In the genomic region with DNA sequence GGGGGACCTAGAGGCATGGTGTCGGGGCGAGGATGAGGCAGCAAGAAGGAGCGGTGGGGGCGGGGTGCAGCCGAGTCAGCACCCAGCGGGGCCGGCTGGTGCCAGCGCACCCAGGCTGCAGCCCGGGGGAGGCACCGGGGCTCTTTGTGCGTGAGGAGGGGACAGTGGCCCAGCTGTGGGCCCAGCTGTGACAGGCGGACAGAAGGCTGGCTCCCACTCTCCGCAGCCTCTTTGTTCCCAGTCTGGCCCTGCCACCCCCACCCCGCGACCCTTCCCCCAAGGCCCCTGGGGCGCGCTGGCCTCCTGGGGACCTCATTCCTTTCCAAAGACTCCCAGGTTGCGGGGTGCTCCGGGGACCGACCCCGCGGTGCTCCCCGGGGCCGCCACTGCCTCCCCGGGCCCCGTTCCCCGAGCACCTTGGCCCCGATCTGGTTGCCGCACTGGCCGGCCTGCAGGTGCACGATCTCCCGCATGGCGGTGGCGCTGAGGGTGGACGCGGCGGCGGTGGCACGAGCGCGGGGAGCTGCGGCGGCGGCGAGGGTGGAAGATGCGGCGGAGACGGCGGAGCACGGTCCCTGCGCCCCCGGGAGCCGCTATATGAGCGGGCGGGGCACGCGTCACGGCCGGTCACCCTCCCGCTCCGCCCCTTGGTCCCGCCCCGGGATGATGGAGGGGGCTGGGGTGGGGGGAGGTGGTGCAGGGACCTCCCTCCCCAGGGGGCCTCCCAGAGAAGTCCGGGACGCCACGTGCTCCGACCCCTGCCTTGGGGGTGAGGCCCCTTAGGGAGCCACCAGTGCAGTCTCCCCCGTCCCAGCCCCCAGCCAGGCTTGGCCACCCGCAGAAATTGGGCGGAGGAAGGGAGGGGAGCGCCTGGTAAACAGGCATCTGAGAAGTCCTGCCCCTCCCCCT, we compare ENCODE assay signal across 8 cellular contexts. TPM values are rescaled to one million over a fixed set of nuclear protein-coding genes. Genes with fewer than 3 reads are reported as not detected.
A peak's percentile ranks its signal among the peaks of the same experiment; 100 is the strongest.
DNase-seq lines count a peak whose midpoint lies in the region; ATAC-seq and TF ChIP-seq lines count a peak whose summit lies in the region.

Gene TUBB4A (minus strand): TSS at position 570 of the 909 bp plus-strand sequence. CDS start 97 bp downstream, at position 473.

- BruUV-seq in PC-3 (replicated peaks; lab: Mats Ljungman, UMichigan) (no TSS peak), mammary epithelial cell (replicated peaks; lab: Mats Ljungman, UMichigan) (no TSS peak)

- H3K4me1 ChIP-seq in PC-3 (ENCODE audit: insufficient read depth, low read length) (peaks cover 3% of the 10 kb centered on the region; the same call in 1 of the 2 replicates), mammary epithelial cell (ENCODE audit: insufficient read depth, low read length) (peaks cover 5% of the 10 kb centered on the region), lung (ENCODE audit: control insufficient read depth in 2 of 2, insufficient read depth in 2 of 2, low read length in 2 of 2) (peaks cover 0 to 10% of the 10 kb centered on the region in 2 donors), testis (peaks cover 14% of the 10 kb centered on the region)

- in situ Hi-C loops in mammary epithelial cell (cut with MboI; ENCODE audit: low sequenced_read_pairs in 2 of 2): loop anchor here in 1 of 2 donors (25.0 kb wide), 1 partner anchor 360 kb away; no protein-coding TSS in a partner anchor

- H3K9ac ChIP-seq in PC-3 (ENCODE audit: low read length) (no peak within 1 kb of the TSS), mammary epithelial cell (ENCODE audit: insufficient read depth, low read length) (no peak within 1 kb of the TSS)

- 3% methylated on average over 27 of the region's 71 CpGs for WGBS in mammary epithelial cell (ENCODE audit: low coverage, missing lambda C conversion rate)
- 1 to 2% methylated on average over 38 to 71 of the region's 71 CpGs for WGBS in lung, 2 donors
- 1% methylated on average over 25 to 53 of the region's 71 CpGs for WGBS in testis, 2 donors

- ATAC-seq in PC-3 (peak; percentile 53), lung (ENCODE audit: insufficient read depth, low FRiP score) (no peak), HG03571 (IDR thresholded peaks at IDR 0.05; ENCODE audit: unreplicated experiment) (no peak), HG02970 (IDR thresholded peaks at IDR 0.05; ENCODE audit: low FRiP score, unreplicated experiment) (no peak), GM21515 (IDR thresholded peaks at IDR 0.05; ENCODE audit: unreplicated experiment) (no peak)

- no peaks in the 10 kb centered on the region for H3K9me2 ChIP-seq in PC-3 (replicated peaks; ENCODE audit: low read length)

- H3K27ac ChIP-seq in PC-3 (ENCODE audit: low read length): no peak within 1 kb of the TSS
- no peak within 1 kb of the TSS for H3K27ac ChIP-seq in mammary epithelial cell (ENCODE audit: insufficient read depth, low read depth, low read length)
- H3K27ac ChIP-seq in lung (ENCODE audit: low read depth in 1 of 2, low read length in 1 of 2): no peak within 1 kb of the TSS
- H3K27ac ChIP-seq in testis: no peak within 1 kb of the TSS

- CTCF ChIA-PET in PC-3 (lab: Charles Lee) (no interaction called here), mammary epithelial cell (lab: Charles Lee; ENCODE audit: low non-redundant PET) (no interaction called here)

- H4K20me1 ChIP-seq in PC-3 (ENCODE audit: low read length) (no peaks in the 10 kb centered on the region), mammary epithelial cell (ENCODE audit: insufficient read depth, low read length) (no peaks in the 10 kb centered on the region)

- H3K4me3 ChIP-seq in PC-3 (ENCODE audit: low read length): peak within 1 kb of the TSS; percentile 72
- H3K4me3 ChIP-seq in mammary epithelial cell (replicated peaks in 1 of 3; ENCODE audit: insufficient read depth in 1 of 3, low read depth in 2 of 3, low read length in 3 of 3): peak within 1 kb of the TSS in 1 of 3 experiments; percentile 26
- H3K4me3 ChIP-seq in lung: peak within 1 kb of the TSS; percentile 33
- H3K4me3 ChIP-seq in testis: peak within 1 kb of the TSS; percentile 49 to 65

- POLR2A ChIA-PET in PC-3 (lab: Charles Lee; ENCODE audit: unreplicated experiment): no interaction called here

- H3K36me3 ChIP-seq in PC-3 (ENCODE audit: low read depth, low read length): no peaks in the 10 kb centered on the region
- H3K36me3 ChIP-seq in mammary epithelial cell (ENCODE audit: insufficient read depth, low read length): no peaks in the 10 kb centered on the region
- H3K36me3 ChIP-seq in lung (ENCODE audit: control insufficient read depth in 2 of 2, insufficient read depth in 2 of 2, low read length in 2 of 2): no peaks in the 10 kb centered on the region
- H3K36me3 ChIP-seq in testis (ENCODE audit: low read depth, missing control alignments): no peaks in the 10 kb centered on the region

- peak within 1 kb of the TSS; percentile 96 for H3K4me2 ChIP-seq in PC-3 (ENCODE audit: low read length)
- H3K4me2 ChIP-seq in mammary epithelial cell (ENCODE audit: insufficient read depth, low read depth, low read length): peak within 1 kb of the TSS; percentile 53

- TF ChIP-seq POLR2A in testis (IDR thresholded peaks at IDR 0.05): no peak

- H3K79me2 ChIP-seq in PC-3 (ENCODE audit: low read length) (no peaks in the 10 kb centered on the region), mammary epithelial cell (ENCODE audit: insufficient read depth, low read length) (no peaks in the 10 kb centered on the region)

- intact Hi-C loops in PC-3 (cut with micrococcal nuclease) (no loop called here), mammary epithelial cell (cut with micrococcal nuclease) (no loop called here), testis (cut with DNase I; ENCODE audit: low total_unique reads) (no loop called here)

- no peaks in the 10 kb centered on the region for H3F3A ChIP-seq in PC-3 (ENCODE audit: low read length, unreplicated experiment)

- H2AFZ ChIP-seq in PC-3 (ENCODE audit: low read length) (peak within 1 kb of the TSS; percentile 89), mammary epithelial cell (ENCODE audit: low read depth, low read length) (no peak within 1 kb of the TSS)

- no peaks in the 10 kb centered on the region for H3K9me3 ChIP-seq in PC-3 (ENCODE audit: low read length)
- no peaks in the 10 kb centered on the region for H3K9me3 ChIP-seq in mammary epithelial cell (replicated peaks; ENCODE audit: insufficient read depth, low read length)
- H3K9me3 ChIP-seq in lung (ENCODE audit: control insufficient read depth in 2 of 2, insufficient read depth in 1 of 2, low read length in 1 of 2): no peaks in the 10 kb centered on the region
- H3K9me3 ChIP-seq in testis: no peaks in the 10 kb centered on the region

- TF ChIP-seq CTCF in GM12873 (IDR thresholded peaks at IDR 0.05; ENCODE audit: insufficient read depth, low read depth, low read length, missing control alignments): peak; percentile 6
- TF ChIP-seq CTCF in PC-3 (conservative IDR thresholded peaks at IDR 0.05; ENCODE audit: low read depth, low read length): no peak
- TF ChIP-seq CTCF in mammary epithelial cell (conservative IDR thresholded peaks at IDR 0.05 in 1 of 2, IDR thresholded peaks at IDR 0.05 in 1 of 2; ENCODE audit: extremely low read depth in 1 of 2, insufficient read depth in 1 of 2, low read depth in 1 of 2, low read length in 2 of 2): no peak
- no peak for TF ChIP-seq CTCF in lung (IDR thresholded peaks at IDR 0.05; ENCODE audit: control extremely low read depth, extremely low read depth)
- no peak for TF ChIP-seq CTCF in testis (IDR thresholded peaks at IDR 0.05)

- DNase-seq in PC-3 (peak; percentile 17), mammary epithelial cell (no peak), lung (ENCODE audit: low spot score) (no peak), testis (peak; percentile 59)

- H3K27me3 ChIP-seq in PC-3 (ENCODE audit: low read length) (peaks cover 19% of the 10 kb centered on the region), mammary epithelial cell (ENCODE audit: insufficient read depth, low read length) (peaks cover 9% of the 10 kb centered on the region), lung (ENCODE audit: control insufficient read depth, insufficient read depth) (no peaks in the 10 kb centered on the region), testis (no peaks in the 10 kb centered on the region)

- dilution Hi-C loops in mammary epithelial cell (cut with HindIII; ENCODE audit: low sequenced_read_pairs): no loop called here

RNA-seq across cellular contexts. Expression of gene TUBB4A, which starts in this region (rescaled TPM):
- total RNA-seq in PC-3 (2014; rRNA removed): 4.6 and 6.0 TPM in 2 replicates
- not detected for total RNA-seq in mammary epithelial cell
- polyA plus RNA-seq in mammary epithelial cell: 0.09 TPM
- polyA minus RNA-seq in mammary epithelial cell: not detected
- 1 to 10 TPM in 1 of 2 donors, under 1 TPM in 1; 0.28 to 2.1 TPM for total RNA-seq in lung
- polyA plus RNA-seq in lung: under 1 TPM; 0.05 to 0.08 TPM
- 100 to 1,000 TPM; 217 to 277 TPM for total RNA-seq in testis
- polyA plus RNA-seq in testis (ENCODE audit: insufficient read depth, low read depth, low replicate concordance): 205 TPM

Comparison
In these comparisons a context has a peak if more than half of its experiments do, and no peak if none do; other contexts are left out.
1. RNA of gene TUBB4A (total RNA-seq): 217 to 277 TPM in testis; 4.6 to 6.0 TPM in PC-3, 0.28 to 2.1 TPM in lung and not detected in mammary epithelial cell; every median in the first group is over 10 times any median in the second.
2. RNA of gene TUBB4A (polyA plus RNA-seq): 205 TPM in testis (single experiment); 0.09 TPM in mammary epithelial cell (single experiment) and 0.05 to 0.08 TPM in lung; every median in the first group is over 100 times any median in the second.
3. DNase-seq: peak in PC-3 (single experiment) and testis (single experiment); none in mammary epithelial cell (single experiment) and lung (single experiment).